In genomic region chr1:151993734-151994496, GRCh38 we compare ENCODE assay signal across 1 cellular context.
TF ChIP-seq lines count a peak whose summit lies in the region.

TSS of gene S100A10 (minus strand) at chr1:151993859. CDS start at chr1:151986230, 7,629 bp downstream.

TF ChIP-seq in HepG2, 621 proteins besides CTCF, POLR2A, EP300 and RAD21 (continued from another document and continues in another):
- TF ChIP-seq IRF9 (CRISPR knock-in tag; IDR thresholded peaks at IDR 0.05; ENCODE audit: borderline replicate concordance) (peak; percentile 38; the same call in 1 of the 2 replicates), ZNF546 (CRISPR knock-in tag; conservative IDR thresholded peaks at IDR 0.05) (0 out of 2 replicates have a peak, but pooled peaks have one; percentile 15), PATZ1 (CRISPR knock-in tag; IDR thresholded peaks at IDR 0.05) (peak; percentile 76; the same call in 1 of the 2 replicates), ZNF441 (CRISPR knock-in tag; IDR thresholded peaks at IDR 0.05; ENCODE audit: borderline replicate concordance) (peak; percentile 38; the same call in 1 of the 2 replicates), ZNF691 (CRISPR knock-in tag; IDR thresholded peaks at IDR 0.05; ENCODE audit: borderline replicate concordance, low read depth) (0 out of 2 replicates have a peak, but pooled peaks have one; percentile 35), GABPB1 (CRISPR knock-in tag; IDR thresholded peaks at IDR 0.05) (peak; percentile 47; the same call in 1 of the 2 replicates), ZNF777 (CRISPR knock-in tag; IDR thresholded peaks at IDR 0.05) (peak; percentile 69), ZZZ3 (CRISPR knock-in tag; IDR thresholded peaks at IDR 0.05; ENCODE audit: borderline replicate concordance) (no peak), ZNF790 (CRISPR knock-in tag; IDR thresholded peaks at IDR 0.05; ENCODE audit: borderline replicate concordance) (peak; percentile 54; the same call in 1 of the 2 replicates), ZSCAN25 (CRISPR knock-in tag; IDR thresholded peaks at IDR 0.05) (peak; percentile 80), TOPORS (CRISPR knock-in tag; IDR thresholded peaks at IDR 0.05) (no peak), ZNF496 (CRISPR knock-in tag; IDR thresholded peaks at IDR 0.05; ENCODE audit: insufficient replicate concordance) (no peak), FUBP1 (CRISPR knock-in tag; IDR thresholded peaks at IDR 0.05; ENCODE audit: borderline replicate concordance) (no peak), PRDM10 (CRISPR knock-in tag; IDR thresholded peaks at IDR 0.05; ENCODE audit: low read depth) (no peak), ZNF121 (CRISPR knock-in tag; IDR thresholded peaks at IDR 0.05) (no peak), ZNF609 (CRISPR knock-in tag; IDR thresholded peaks at IDR 0.05; ENCODE audit: borderline replicate concordance) (peak; percentile 45; the same call in 1 of the 2 replicates), ZNF713 (CRISPR knock-in tag; IDR thresholded peaks at IDR 0.05) (no peak), KMT2A (CRISPR knock-in tag; IDR thresholded peaks at IDR 0.05) (0 out of 2 replicates have a peak, but pooled peaks have one; percentile 27), POLR2G (IDR thresholded peaks at IDR 0.05; ENCODE audit: low read depth, low read length) (peak; percentile 51; the same call in 1 of the 2 replicates), KAT2B (IDR thresholded peaks at IDR 0.05; ENCODE audit: borderline replicate concordance, low read depth, low read length) (no peak), BRCA1 (CRISPR knock-in tag; IDR thresholded peaks at IDR 0.05) (no peak), SOX13 (IDR thresholded peaks at IDR 0.05) (no peak), SOX13 (CRISPR knock-in tag; conservative IDR thresholded peaks at IDR 0.05 in 1 of 2, IDR thresholded peaks at IDR 0.05 in 1 of 2) (peak in 1 of 2 experiments; percentile 26; a peak in 1 of 4 replicates), MTA1 (CRISPR knock-in tag; IDR thresholded peaks at IDR 0.05; ENCODE audit: borderline replicate concordance) (0 out of 2 replicates have a peak, but pooled peaks have one; percentile 14), ZNF687 (CRISPR knock-in tag; IDR thresholded peaks at IDR 0.05) (peak; percentile 72), MAZ (IDR thresholded peaks at IDR 0.05; ENCODE audit: borderline replicate concordance, low read depth, low read length) (0 out of 2 replicates have a peak, but pooled peaks have one; percentile 21), MAZ (CRISPR knock-in tag; IDR thresholded peaks at IDR 0.05; ENCODE audit: low read depth) (peak; percentile 78), CREBL2 (CRISPR knock-in tag; IDR thresholded peaks at IDR 0.05; ENCODE audit: borderline replicate concordance) (no peak), ZNF564 (CRISPR knock-in tag; IDR thresholded peaks at IDR 0.05) (0 out of 2 replicates have a peak, but pooled peaks have one; percentile 7), HCFC1 (IDR thresholded peaks at IDR 0.05; ENCODE audit: low read depth, low read length) (no peak), ZNF780A (CRISPR knock-in tag; IDR thresholded peaks at IDR 0.05) (0 out of 2 replicates have a peak, but pooled peaks have one; percentile 16), ZNF672 (CRISPR knock-in tag; IDR thresholded peaks at IDR 0.05) (no peak), ZNF503 (CRISPR knock-in tag; IDR thresholded peaks at IDR 0.05) (0 out of 2 replicates have a peak, but pooled peaks have one; percentile 17), YY1 (IDR thresholded peaks at IDR 0.05; ENCODE audit: insufficient read depth, insufficient replicate concordance, low read depth, low read length) (peak; percentile 15), ISX (CRISPR knock-in tag; conservative IDR thresholded peaks at IDR 0.05) (0 out of 2 replicates have a peak, but pooled peaks have one; percentile 46), BHLHE40 (IDR thresholded peaks at IDR 0.05; ENCODE audit: low read length) (peak; percentile 21; the same call in 1 of the 2 replicates), HNF4A (CRISPR knock-in tag; IDR thresholded peaks at IDR 0.05) (0 out of 2 replicates have a peak, but pooled peaks have one; percentile 13)
